Comparison of ENCODE assay signal across 9 cellular contexts in the genomic region with DNA sequence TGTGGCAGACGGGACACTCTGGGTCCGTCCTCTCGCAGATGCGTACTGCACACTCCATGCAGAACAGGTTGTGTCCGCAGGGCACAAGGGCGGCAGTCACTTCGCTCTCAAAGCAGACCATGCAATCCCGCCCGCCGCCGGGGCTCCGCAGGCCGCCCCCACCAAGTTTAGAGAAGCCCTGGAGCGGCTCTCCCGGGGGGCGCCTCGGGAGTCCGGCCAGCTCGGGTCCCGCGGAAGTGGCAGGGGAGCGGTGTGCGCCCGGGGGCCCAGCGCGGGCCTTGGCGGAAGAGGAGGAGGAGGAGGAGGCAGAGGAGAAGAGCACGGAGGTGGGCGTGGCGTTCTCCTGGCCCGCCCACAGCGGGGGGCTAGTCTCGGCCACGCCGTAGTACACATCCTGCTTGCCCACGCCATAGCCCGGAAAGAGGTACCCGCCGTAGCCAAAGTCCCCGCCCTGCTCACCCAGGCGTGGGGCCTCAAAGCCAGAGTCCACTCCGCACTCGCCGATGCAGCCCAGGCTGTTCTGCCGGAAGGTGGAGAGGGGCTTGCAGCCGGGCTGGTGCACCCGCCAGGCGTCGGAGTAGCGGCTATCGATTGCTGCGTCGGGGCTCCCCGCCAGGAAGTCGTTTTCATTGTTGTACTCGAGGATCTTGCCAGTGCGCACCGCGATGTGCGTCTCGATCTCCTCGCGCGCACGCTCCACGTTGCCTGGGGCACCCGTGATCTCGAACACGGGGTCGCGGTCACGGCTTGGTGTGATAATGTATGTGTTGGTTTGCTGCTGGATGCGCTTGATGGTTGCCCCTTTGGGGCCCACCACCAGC. TPM values are rescaled to one million over a fixed set of nuclear protein-coding genes. Genes with fewer than 3 reads are reported as not detected.
A peak's percentile ranks its signal among the peaks of the same experiment; 100 is the strongest.
DNase-seq lines count a peak whose midpoint lies in the region; ATAC-seq and TF ChIP-seq lines count a peak whose summit lies in the region.
"Had no signal": no experiment of that assay in that cellular context is flagged by ENCODE, and none has a peak within 500 bp of the region (broad histone marks: within the 10 kb centered on the region; RNA-seq: fewer than 3 reads in every experiment).

No MANE protein-coding gene starts in this region.

- peak; percentile 37 for DNase-seq in activated CD8-positive, alpha-beta T cell treated with anti-CD3 and anti-CD28 coated beads for 36 hours
- DNase-seq in immature natural killer cell (peak; percentile 35 to 58 (median 42)), globus pallidus (ENCODE audit: low spot score) (no peak), medulla oblongata (ENCODE audit: extremely low spot score) (no peak), DMS153 (lab: John Stamatoyannopoulos, UW) (no peak), GDM1 (lab: John Stamatoyannopoulos, UW) (no peak)

- H3K36me3 Mint-ChIP-seq in activated CD8-positive, alpha-beta T cell treated with anti-CD3 and anti-CD28 coated beads for 36 hours (ENCODE audit: low read depth) = no peaks in the 10 kb centered on the region
- no peaks in the 10 kb centered on the region for H3K36me3 Mint-ChIP-seq in immature natural killer cell
- H3K36me3 Mint-ChIP-seq in stimulated activated naive CD8-positive, alpha-beta T cell treated with anti-CD3 and anti-CD28 coated beads, Interleukin-15, Interleukin-2, amounts not matched to agents 100 ng/mL and 50 ng/mL, for 24 hours (ENCODE audit: low read depth) = no peaks in the 10 kb centered on the region

- no peak for TF ChIP-seq CTCF in activated CD8-positive, alpha-beta T cell treated with anti-CD3 and anti-CD28 coated beads for 36 hours (IDR thresholded peaks at IDR 0.05)

- no peaks in the 10 kb centered on the region for H3K9me3 Mint-ChIP-seq in activated CD8-positive, alpha-beta T cell treated with anti-CD3 and anti-CD28 coated beads for 36 hours
- H3K9me3 Mint-ChIP-seq in immature natural killer cell = no peaks in the 10 kb centered on the region
- H3K9me3 Mint-ChIP-seq in stimulated activated naive CD8-positive, alpha-beta T cell treated with anti-CD3 and anti-CD28 coated beads, Interleukin-15, Interleukin-2, amounts not matched to agents 100 ng/mL and 50 ng/mL, for 24 hours = no peaks in the 10 kb centered on the region

- no peak overlapping the region for H3K27ac Mint-ChIP-seq in activated CD8-positive, alpha-beta T cell treated with anti-CD3 and anti-CD28 coated beads for 36 hours
- peak overlapping the region in 4 of 6 donors; percentile 23 to 62 (median 50) for H3K27ac Mint-ChIP-seq in immature natural killer cell
- no peak overlapping the region for H3K27ac Mint-ChIP-seq in stimulated activated naive CD8-positive, alpha-beta T cell treated with anti-CD3 and anti-CD28 coated beads, Interleukin-15, Interleukin-2, amounts not matched to agents 100 ng/mL and 50 ng/mL, for 24 hours

- H3K27me3 Mint-ChIP-seq in activated CD8-positive, alpha-beta T cell treated with anti-CD3 and anti-CD28 coated beads for 36 hours = no peaks in the 10 kb centered on the region
- peaks cover 2 to 6% (median 3%) of the 10 kb centered on the region in 3 donors for H3K27me3 Mint-ChIP-seq in immature natural killer cell (ENCODE audit: low read depth in 3 of 3)
- peaks cover 8% of the 10 kb centered on the region for H3K27me3 Mint-ChIP-seq in stimulated activated naive CD8-positive, alpha-beta T cell treated with anti-CD3 and anti-CD28 coated beads, Interleukin-15, Interleukin-2, amounts not matched to agents 100 ng/mL and 50 ng/mL, for 24 hours

- intact Hi-C loops in activated CD8-positive, alpha-beta T cell treated with anti-CD3 and anti-CD28 coated beads for 36 hours (cut with micrococcal nuclease) = no loop called here

- peak; percentile 71 for ATAC-seq in GM19455 (IDR thresholded peaks at IDR 0.05; ENCODE audit: unreplicated experiment)
- ATAC-seq in activated CD8-positive, alpha-beta T cell treated with anti-CD3 and anti-CD28 coated beads for 36 hours = peak; percentile 72

- no peaks in the 10 kb centered on the region for H3K4me1 Mint-ChIP-seq in activated CD8-positive, alpha-beta T cell treated with anti-CD3 and anti-CD28 coated beads for 36 hours (ENCODE audit: low read depth)
- peaks cover 9 to 15% of the 10 kb centered on the region in 2 donors for H3K4me1 Mint-ChIP-seq in immature natural killer cell
- no peaks in the 10 kb centered on the region for H3K4me1 Mint-ChIP-seq in stimulated activated naive CD8-positive, alpha-beta T cell treated with anti-CD3 and anti-CD28 coated beads, Interleukin-15, Interleukin-2, amounts not matched to agents 100 ng/mL and 50 ng/mL, for 24 hours (ENCODE audit: low read depth)

- peak overlapping the region; percentile 44 for H3K4me3 Mint-ChIP-seq in activated CD8-positive, alpha-beta T cell treated with anti-CD3 and anti-CD28 coated beads for 36 hours
- peak overlapping the region; percentile 68 to 86 (median 76) for H3K4me3 Mint-ChIP-seq in immature natural killer cell
- peak overlapping the region; percentile 52 for H3K4me3 Mint-ChIP-seq in stimulated activated naive CD8-positive, alpha-beta T cell treated with anti-CD3 and anti-CD28 coated beads, Interleukin-15, Interleukin-2, amounts not matched to agents 100 ng/mL and 50 ng/mL, for 24 hours

- CTCF ChIA-PET in activated CD8-positive, alpha-beta T cell treated with anti-CD3 and anti-CD28 coated beads for 36 hours (lab: Charles Lee) = no interaction called here

- POLR2A ChIA-PET in activated CD8-positive, alpha-beta T cell treated with anti-CD3 and anti-CD28 coated beads for 36 hours (lab: Charles Lee) = no interaction called here

RNA-seq across cellular contexts. Expression of a gene that starts 5.4 kb away (rescaled TPM):
- under 1 TPM; 0.45 to 0.83 TPM for total RNA-seq in activated CD8-positive, alpha-beta T cell treated with anti-CD3 and anti-CD28 coated beads for 36 hours
- not detected for polyA plus RNA-seq in immature natural killer cell

RNA-seq across cellular contexts. Expression of a gene that starts 15.9 kb away (rescaled TPM):
- total RNA-seq in activated CD8-positive, alpha-beta T cell treated with anti-CD3 and anti-CD28 coated beads for 36 hours = under 1 TPM; 0.49 to 0.63 TPM
- polyA plus RNA-seq in immature natural killer cell = not detected
- total RNA-seq: temporal lobe had no signal

RNA-seq across cellular contexts. Expression of a gene that starts 22.2 kb away (rescaled TPM):
- total RNA-seq in activated CD8-positive, alpha-beta T cell treated with anti-CD3 and anti-CD28 coated beads for 36 hours = 10 to 100 TPM; 48.9 to 49.4 TPM
- 100 to 1,000 TPM; 144 to 204 (median 160) TPM for polyA plus RNA-seq in immature natural killer cell

RNA-seq across cellular contexts. Expression of a gene that starts 23.2 kb away (rescaled TPM):
- total RNA-seq in activated CD8-positive, alpha-beta T cell treated with anti-CD3 and anti-CD28 coated beads for 36 hours = 10 to 100 TPM; 36.9 to 39.8 TPM
- polyA plus RNA-seq in immature natural killer cell = 10 to 100 TPM in 1 of 3 donors, 1 to 10 TPM in 2; 5.0 to 10.8 (median 7.6) TPM

RNA-seq across cellular contexts. Expression of a gene that starts 37.7 kb away (rescaled TPM):
- total RNA-seq in activated CD8-positive, alpha-beta T cell treated with anti-CD3 and anti-CD28 coated beads for 36 hours = 10 to 100 TPM; 51.8 to 56.6 TPM
- 10 to 100 TPM in 2 of 3 donors, 1 to 10 TPM in 1; 4.4 to 14.0 (median 10.3) TPM for polyA plus RNA-seq in immature natural killer cell

Comparison
In these comparisons a context has a peak if more than half of its experiments do, and no peak if none do; other contexts are left out.
1. DNase-seq: peak in activated CD8-positive, alpha-beta T cell treated with anti-CD3 and anti-CD28 coated beads for 36 hours (single experiment) and immature natural killer cell (3 of 3); none in globus pallidus (single experiment), medulla oblongata (single experiment), DMS153 (single experiment) and GDM1 (single experiment).
2. H3K27ac Mint-ChIP-seq: peak in immature natural killer cell (4 of 6); none in activated CD8-positive, alpha-beta T cell treated with anti-CD3 and anti-CD28 coated beads for 36 hours (single experiment) and stimulated activated naive CD8-positive, alpha-beta T cell treated with anti-CD3 and anti-CD28 coated beads, Interleukin-15, Interleukin-2, amounts not matched to agents 100 ng/mL and 50 ng/mL, for 24 hours (single experiment).
3. Peak in every context shown above with its lines, with median percentiles within 50 percentile points of each other: H3K4me3 Mint-ChIP-seq.